Comparison of ENCODE assay signal across 8 cellular contexts in the genomic region with DNA sequence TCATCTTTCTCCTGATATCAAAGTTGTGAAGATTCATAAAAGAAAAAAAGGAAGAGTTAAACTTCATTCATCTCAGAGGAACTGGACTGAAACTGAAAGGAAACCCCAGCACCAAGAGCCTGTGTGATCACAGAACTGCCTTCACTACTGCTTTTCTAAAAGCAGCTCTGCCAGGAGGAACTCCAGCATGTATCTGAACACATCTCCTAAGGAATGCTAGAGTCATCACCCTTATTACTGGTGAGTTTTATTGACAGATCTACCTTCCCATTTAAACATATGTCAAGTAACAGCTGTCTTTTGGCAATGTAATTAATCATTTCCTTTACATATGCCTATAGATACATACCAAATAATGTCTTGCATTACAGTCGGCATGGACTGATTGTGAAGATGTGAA.
DNase-seq lines count a peak whose midpoint lies in the region; ATAC-seq and TF ChIP-seq lines count a peak whose summit lies in the region.

No MANE protein-coding gene starts in this region.

- 62 to 64% methylated on average over 1 of the region's 1 CpG for WGBS in GM23248 (ENCODE audit: low coverage in 1 of 2, low lambda C conversion rate in 2 of 2, missing lambda C conversion rate in 2 of 2), 2 experiments
- WGBS in lung, 2 donors: 46 to 68% methylated on average over 1 of the region's 1 CpG

- H4K20me1 ChIP-seq in GM23248 (ENCODE audit: insufficient read depth): peaks cover 3% of the 10 kb centered on the region; the same call in 1 of the 2 replicates
- H4K20me1 ChIP-seq in MM.1S (ENCODE audit: insufficient read depth, low read length): no peaks in the 10 kb centered on the region

- H3K9me3 ChIP-seq in GM23248 (ENCODE audit: low read depth) (no peaks in the 10 kb centered on the region), MM.1S (replicated peaks; ENCODE audit: insufficient read depth, low read length) (no peaks in the 10 kb centered on the region), lung (ENCODE audit: control insufficient read depth in 2 of 2, insufficient read depth in 1 of 2, low read length in 1 of 2) (no peaks in the 10 kb centered on the region), BE2C (no peaks in the 10 kb centered on the region)

- H3K27ac ChIP-seq in GM23248 (peak overlapping the region; percentile 27; the same call in 1 of the 2 replicates), MM.1S (ENCODE audit: low read length) (peak overlapping the region; percentile 47; the same call in 1 of the 2 replicates), lung (ENCODE audit: low read depth in 1 of 2, low read length in 1 of 2) (no peak overlapping the region)

- H2AFZ ChIP-seq in GM23248: no peak overlapping the region
- peak overlapping the region; percentile 51 for H2AFZ ChIP-seq in MM.1S (ENCODE audit: low read length)

- peak overlapping the region; percentile 65 for H3K4me2 ChIP-seq in GM23248 (ENCODE audit: unreplicated experiment)
- peak overlapping the region; percentile 68; the same call in 1 of the 2 replicates for H3K4me2 ChIP-seq in MM.1S (ENCODE audit: low read depth, low read length)

- POLR2A ChIA-PET in naive thymus-derived CD8-positive, alpha-beta T cell (lab: Charles Lee): no interaction called here

- H3K27ac Mint-ChIP-seq in mesothelial cell of epicardium: no peak overlapping the region
- H3K27ac Mint-ChIP-seq in naive thymus-derived CD8-positive, alpha-beta T cell: peak overlapping the region in 1 of 10 donors; percentile 11

- no peaks in the 10 kb centered on the region for H3K27me3 ChIP-seq in GM23248 (replicated peaks; ENCODE audit: insufficient read depth)
- H3K27me3 ChIP-seq in MM.1S (replicated peaks; ENCODE audit: insufficient read depth, low read length): no peaks in the 10 kb centered on the region
- no peaks in the 10 kb centered on the region for H3K27me3 ChIP-seq in lung (ENCODE audit: control insufficient read depth, insufficient read depth)
- H3K27me3 ChIP-seq in BE2C: no peaks in the 10 kb centered on the region

- H3F3A ChIP-seq in GM23248 (ENCODE audit: insufficient read depth) (peaks cover 27% of the 10 kb centered on the region), MM.1S (ENCODE audit: insufficient read depth, low read length) (peaks cover 7% of the 10 kb centered on the region; the same call in 1 of the 2 replicates)

- ATAC-seq in GM18870 (IDR thresholded peaks at IDR 0.05; ENCODE audit: unreplicated experiment): peak; percentile 40
- ATAC-seq in lung (ENCODE audit: insufficient read depth, low FRiP score): peak; percentile 21
- ATAC-seq in naive thymus-derived CD8-positive, alpha-beta T cell: no peak

- H3K4me3 ChIP-seq in GM23248 (peak overlapping the region; percentile 41), MM.1S (ENCODE audit: low read length) (peak overlapping the region; percentile 36; the same call in 1 of the 2 replicates), lung (no peak overlapping the region), BE2C (ENCODE audit: low read depth, low read length) (no peak overlapping the region)

- in situ Hi-C loops in GM23248 (cut with MboI): no loop called here

- DNase-seq in GM23248 (peak; percentile 50), MM.1S (peak; percentile 15), lung (ENCODE audit: low spot score) (no peak), mesothelial cell of epicardium (ENCODE audit: low spot score in 2 of 2, unreplicated experiment in 2 of 2) (no peak), BE2C (no peak), NCI-H128 (lab: John Stamatoyannopoulos, UW; ENCODE audit: unreplicated experiment) (no peak)
- DNase-seq in naive thymus-derived CD8-positive, alpha-beta T cell: no peak

- TF ChIP-seq CTCF in MM.1S (IDR thresholded peaks at IDR 0.05; ENCODE audit: low read length) (no peak), lung (IDR thresholded peaks at IDR 0.05; ENCODE audit: control extremely low read depth, extremely low read depth) (no peak), mesothelial cell of epicardium (IDR thresholded peaks at IDR 0.05; ENCODE audit: unreplicated experiment) (no peak), BE2C (IDR thresholded peaks at IDR 0.05; ENCODE audit: low read depth, low read length) (no peak)

- H3K9me3 Mint-ChIP-seq in mesothelial cell of epicardium: no peaks in the 10 kb centered on the region
- no peaks in the 10 kb centered on the region for H3K9me3 Mint-ChIP-seq in naive thymus-derived CD8-positive, alpha-beta T cell

- H3K36me3 ChIP-seq in GM23248 (ENCODE audit: low read depth) (0 out of 2 replicates have a peak, but pooled peaks cover 3% of the 10 kb centered on the region), MM.1S (replicated peaks; ENCODE audit: insufficient read depth, low read length) (no peaks in the 10 kb centered on the region), lung (ENCODE audit: control insufficient read depth in 2 of 2, insufficient read depth in 2 of 2, low read length in 2 of 2) (no peaks in the 10 kb centered on the region), BE2C (no peaks in the 10 kb centered on the region)

- H3K79me2 ChIP-seq in GM23248 (ENCODE audit: insufficient read depth): peaks cover 41% of the 10 kb centered on the region
- no peaks in the 10 kb centered on the region for H3K79me2 ChIP-seq in MM.1S (ENCODE audit: low read length)

- H3K36me3 Mint-ChIP-seq in mesothelial cell of epicardium: peaks cover 2% of the 10 kb centered on the region
- no peaks in the 10 kb centered on the region for H3K36me3 Mint-ChIP-seq in naive thymus-derived CD8-positive, alpha-beta T cell

- H3K9me2 ChIP-seq in GM23248 (ENCODE audit: insufficient read depth) (no peaks in the 10 kb centered on the region), MM.1S (replicated peaks; ENCODE audit: insufficient read depth, low read length) (no peaks in the 10 kb centered on the region)

- peaks cover 18% of the 10 kb centered on the region for H3K4me1 Mint-ChIP-seq in mesothelial cell of epicardium
- H3K4me1 Mint-ChIP-seq in naive thymus-derived CD8-positive, alpha-beta T cell: peaks cover 2 to 29% (median 14%) of the 10 kb centered on the region in 4 donors

- H3K4me1 ChIP-seq in GM23248 (ENCODE audit: insufficient read depth): peaks cover 34% of the 10 kb centered on the region
- H3K4me1 ChIP-seq in MM.1S (ENCODE audit: low read length): peaks cover 10% of the 10 kb centered on the region
- H3K4me1 ChIP-seq in lung (ENCODE audit: control insufficient read depth in 2 of 2, insufficient read depth in 2 of 2, low read length in 2 of 2): peaks cover 3 to 18% of the 10 kb centered on the region in 2 donors
- H3K4me1 ChIP-seq in BE2C: no peaks in the 10 kb centered on the region

- H3K9ac ChIP-seq in GM23248 (peak overlapping the region; percentile 36), MM.1S (ENCODE audit: low read length) (peak overlapping the region; percentile 7; the same call in 1 of the 2 replicates)

- H3K27me3 Mint-ChIP-seq in mesothelial cell of epicardium (ENCODE audit: low read depth): no peaks in the 10 kb centered on the region
- H3K27me3 Mint-ChIP-seq in naive thymus-derived CD8-positive, alpha-beta T cell: peaks cover 3 to 18% (median 8%) of the 10 kb centered on the region in 5 donors

- no peak overlapping the region for H3K4me3 Mint-ChIP-seq in mesothelial cell of epicardium
- H3K4me3 Mint-ChIP-seq in naive thymus-derived CD8-positive, alpha-beta T cell: peak overlapping the region in 3 of 10 donors; percentile 18 to 60 (median 43)

Comparison
In these comparisons a context has a peak if more than half of its experiments do, and no peak if none do; other contexts are left out.
1. ATAC-seq: peak in GM18870 (single experiment) and lung (single experiment); none in naive thymus-derived CD8-positive, alpha-beta T cell (0 of 2).
2. DNase-seq: peak in GM23248 (single experiment) and MM.1S (single experiment); none in lung (single experiment), mesothelial cell of epicardium (0 of 2), BE2C (single experiment), NCI-H128 (single experiment) and naive thymus-derived CD8-positive, alpha-beta T cell (0 of 10).
3. H3K27ac ChIP-seq: peak in GM23248 (single experiment) and MM.1S (single experiment); none in lung (0 of 2).
4. H3K4me3 ChIP-seq: peak in GM23248 (single experiment) and MM.1S (single experiment); none in lung (single experiment) and BE2C (single experiment).